ENCODE assay signal across 5 cellular contexts in the genomic region with DNA sequence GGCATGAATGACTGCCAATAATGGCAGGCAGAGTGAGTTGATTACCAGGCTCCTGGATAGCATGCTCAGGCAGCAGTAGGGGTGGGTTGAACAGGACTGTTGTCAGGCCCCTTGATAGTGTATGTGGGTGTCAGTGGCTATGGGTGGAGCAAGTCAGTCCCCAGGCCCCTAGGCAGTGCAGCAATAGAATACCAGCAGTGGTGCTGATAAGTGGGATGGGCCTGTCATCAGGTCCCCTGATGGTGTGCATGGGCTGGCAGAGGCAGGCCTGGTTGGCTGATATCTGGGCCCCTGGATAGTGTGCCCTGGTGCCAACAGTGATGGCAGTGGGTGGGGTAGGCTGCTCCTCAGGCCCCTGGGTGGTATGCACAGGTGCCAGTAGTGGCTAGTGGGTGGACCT. TPM values are rescaled to one million over a fixed set of nuclear protein-coding genes. Genes with fewer than 3 reads are reported as not detected.
"Had no signal": no experiment of that assay in that cellular context is flagged by ENCODE, and none has a peak within 500 bp of the region (broad histone marks: within the 10 kb centered on the region; RNA-seq: fewer than 3 reads in every experiment).

No MANE protein-coding gene starts in this region.

- H2AFZ ChIP-seq: GM23338 had no signal

- DNase-seq: H9, HCEC 1CT, IMR-90 had no signal

- H3K4me2 ChIP-seq: GM23338 had no signal

- H3K4me3 Mint-ChIP-seq: GM23338, H9 had no signal

- H3K4me3 ChIP-seq: GM23338 had no signal

- ATAC-seq: GM23338 had no signal

- H3K27ac Mint-ChIP-seq: GM23338 had no signal

- H3K4me1 Mint-ChIP-seq: GM23338, H9 had no signal

RNA-seq across cellular contexts. Expression of a gene that starts 32.4 kb away (rescaled TPM):
- total RNA-seq: GM23338, HT-29, IMR-90 had no signal
